30 cellular contexts compared by ENCODE assay signal in genomic region chr5:175467983-175468698, GRCh38. TPM values are rescaled to one million over a fixed set of nuclear protein-coding genes. Genes with fewer than 3 reads are reported as not detected.
"Had no signal": no experiment of that assay in that cellular context is flagged by ENCODE, and none has a peak within 500 bp of the region (broad histone marks: within the 10 kb centered on the region; RNA-seq: fewer than 3 reads in every experiment).

No MANE protein-coding gene starts in this region.

- H3K27ac Mint-ChIP-seq: activated CD4-positive, alpha-beta memory T cell treated with anti-CD3 and anti-CD28 coated beads, Interleukin-2, amount 10 ng/mL, durations not matched to agents 7 days and 5 days; activated CD4-positive, alpha-beta T cell treated with anti-CD3 and anti-CD28 coated beads for 36 hours; activated naive CD4-positive, alpha-beta T cell treated with anti-CD3 and anti-CD28 coated beads, Interleukin-2, amount 50 U/mL, for 72 hours; activated T-helper 1 cell treated with anti-CD3 and anti-CD28 coated beads, Interleukin-12 subunit alpha, Interleukin-12 subunit beta, Interleukin-2, Interleukin-4 antibody, amounts not matched to agents 30 ng/mL and 10 ng/mL and 1 ng/mL, durations not matched to agents 14 hours and 24 hours and 36 hours; T-cell; T-helper 2 cell treated with Interferon-gamma antibody and Interleukin-4, amounts not matched to agents 5 μg/mL and 100 μg/mL, for 36 hours had no signal

- H3K36me3 Mint-ChIP-seq: activated naive CD4-positive, alpha-beta T cell treated with anti-CD3 and anti-CD28 coated beads, Interleukin-2, amount 50 U/mL, for 72 hours; T-cell had no signal

- H3K9me3 Mint-ChIP-seq: activated CD4-positive, alpha-beta memory T cell treated with anti-CD3 and anti-CD28 coated beads, Interleukin-2, amount 10 ng/mL, durations not matched to agents 7 days and 5 days; activated naive CD4-positive, alpha-beta T cell treated with anti-CD3 and anti-CD28 coated beads, Interleukin-2, amount 50 U/mL, for 72 hours; central memory CD8-positive, alpha-beta T cell; neural crest cell; T-cell; T-helper 2 cell treated with Interferon-gamma antibody and Interleukin-4, amounts not matched to agents 5 μg/mL and 100 μg/mL, for 36 hours had no signal

- H3K4me1 ChIP-seq: gastrocnemius medialis, lower lobe of right lung, testis, uterus had no signal

- H3K27ac ChIP-seq: brain microvascular endothelial cell, gastrocnemius medialis, lower lobe of right lung, testis, uterus had no signal

- FAIRE-seq: colon, endothelial cell of umbilical vein, small intestine, TTC549 had no signal

- H3K27me3 ChIP-seq: brain microvascular endothelial cell, testis, uterus had no signal

- H3K4me3 Mint-ChIP-seq: activated CD4-positive, alpha-beta memory T cell treated with anti-CD3 and anti-CD28 coated beads, Interleukin-2, amount 10 ng/mL, durations not matched to agents 7 days and 5 days; activated CD4-positive, alpha-beta T cell treated with anti-CD3 and anti-CD28 coated beads for 36 hours; activated T-helper 1 cell treated with anti-CD3 and anti-CD28 coated beads, Interleukin-12 subunit alpha, Interleukin-12 subunit beta, Interleukin-2, Interleukin-4 antibody, amounts not matched to agents 30 ng/mL and 10 ng/mL and 1 ng/mL, durations not matched to agents 14 hours and 24 hours and 36 hours; central memory CD8-positive, alpha-beta T cell; neural crest cell; T-cell; T-helper 2 cell treated with Interferon-gamma antibody and Interleukin-4, amounts not matched to agents 5 μg/mL and 100 μg/mL, for 36 hours had no signal

- ATAC-seq: activated CD4-positive, alpha-beta T cell treated with anti-CD3 and anti-CD28 coated beads for 36 hours; activated naive CD4-positive, alpha-beta T cell treated with anti-CD3 and anti-CD28 coated beads, Interleukin-2, amount 50 U/mL, for 72 hours; gastrocnemius medialis; lower lobe of right lung; mucosa of descending colon; T-cell had no signal

- H3K4me3 ChIP-seq: esophagus squamous epithelium, gastrocnemius medialis, lower lobe of right lung, mucosa of descending colon, testis, uterus had no signal

- H3K9me3 ChIP-seq: esophagus squamous epithelium, gastrocnemius medialis, lower lobe of right lung, mucosa of descending colon, testis, uterus had no signal

- DNase-seq: activated CD4-positive, alpha-beta memory T cell treated with anti-CD3 and anti-CD28 coated beads, Interleukin-2, amount 10 ng/mL, durations not matched to agents 7 days and 5 days; activated CD4-positive, alpha-beta T cell treated with anti-CD3 and anti-CD28 coated beads for 36 hours; activated gamma-delta T cell; aorta; brain microvascular endothelial cell; effector memory CD4-positive, alpha-beta T cell; esophagus squamous epithelium; gastrocnemius medialis; hypothalamus; left cardiac atrium; lower lobe of right lung; mesendoderm; mucosa of descending colon; posterior cingulate gyrus; small intestine; stimulated activated CD4-positive, alpha-beta T cell treated with anti-CD3 and anti-CD28 coated beads, Interleukin-15, amount 100 ng/mL, for 24 hours; stimulated activated CD8-positive, alpha-beta memory T cell treated with anti-CD3 and anti-CD28 coated beads, Interleukin-4, amount 100 ng/mL, for 48 hours; stimulated activated naive CD4-positive, alpha-beta T cell; T-cell; testis; uterus had no signal

- H3K36me3 ChIP-seq: brain microvascular endothelial cell, esophagus squamous epithelium, gastrocnemius medialis, lower lobe of right lung, uterus had no signal

RNA-seq across cellular contexts. Expression of gene DRD1, which starts 24.2 kb away (rescaled TPM):
- total RNA-seq: activated CD4-positive, alpha-beta memory T cell treated with anti-CD3 and anti-CD28 coated beads, Interleukin-2, amount 10 ng/mL, durations not matched to agents 7 days and 5 days; activated CD4-positive, alpha-beta T cell treated with anti-CD3 and anti-CD28 coated beads for 36 hours; activated naive CD4-positive, alpha-beta T cell treated with anti-CD3 and anti-CD28 coated beads, Interleukin-2, amount 50 U/mL, for 72 hours; activated T-helper 1 cell treated with anti-CD3 and anti-CD28 coated beads, Interleukin-12 subunit alpha, Interleukin-12 subunit beta, Interleukin-2, Interleukin-4 antibody, amounts not matched to agents 30 ng/mL and 10 ng/mL and 1 ng/mL, durations not matched to agents 14 hours and 24 hours and 36 hours; dermis microvascular lymphatic vessel endothelial cell; endothelial cell of umbilical vein; gastrocnemius medialis; neural crest cell; T-cell had no signal
- polyA plus RNA-seq: endothelial cell of umbilical vein had no signal
